Comparison of ENCODE assay signal across 15 cellular contexts in genomic region chr6:67594366-67594765, GRCh38.
DNase-seq lines count a peak whose midpoint lies in the region; TF ChIP-seq lines count a peak whose summit lies in the region.
"Had no signal": no experiment of that assay in that cellular context is flagged by ENCODE, and none has a peak within 500 bp of the region (broad histone marks: within the 10 kb centered on the region; RNA-seq: fewer than 3 reads in every experiment).

No MANE protein-coding gene starts in this region.

- H2AFZ ChIP-seq in SK-N-SH (ENCODE audit: low read depth): no peak overlapping the region

- H3K4me3 ChIP-seq in cardiac fibroblast (replicated peaks in 1 of 2; ENCODE audit: low read depth in 2 of 2, low read length in 2 of 2) (no peak overlapping the region), SK-N-SH (ENCODE audit: low read depth in 2 of 2, low read length in 1 of 2) (no peak overlapping the region)
- H3K4me3 ChIP-seq: BLaER1, HAP-1 had no signal

- no peak for TF ChIP-seq RAD21 in SK-N-SH (IDR thresholded peaks at IDR 0.05; ENCODE audit: low read length)

- CTCF ChIA-PET in SK-N-SH (lab: Yijun Ruan, JAX): interaction anchor here (0.6 kb wide), 1 partner anchor 1651 kb away, joined by 3 read pairs; no protein-coding TSS in a partner anchor
- CTCF ChIA-PET in Calu3 (lab: Charles Lee): no interaction called here

- no peak overlapping the region for H3K27ac Mint-ChIP-seq in Calu3 (ENCODE audit: unreplicated experiment)
- H3K27ac Mint-ChIP-seq: CD8-positive, alpha-beta memory T cell; IgD-negative memory B cell had no signal

- H3K9me3 Mint-ChIP-seq in Calu3 (ENCODE audit: low read depth, unreplicated experiment): peaks cover 2% of the 10 kb centered on the region

- no peaks in the 10 kb centered on the region for H3K4me1 ChIP-seq in SK-N-SH (ENCODE audit: control insufficient read depth in 1 of 2, insufficient read depth in 2 of 2, low read depth in 1 of 2, low read length in 1 of 2)
- H3K4me1 ChIP-seq: BLaER1, Caco-2, HAP-1 had no signal

- H3K36me3 Mint-ChIP-seq in Calu3 (ENCODE audit: insufficient read depth, unreplicated experiment): no peaks in the 10 kb centered on the region
- H3K36me3 Mint-ChIP-seq: CD8-positive, alpha-beta memory T cell; IgD-negative memory B cell had no signal

- DNase-seq in NCI-H1105 treated with DMSO at 0.1 percent for 48 hours (lab: John Stamatoyannopoulos, UW) (peak; percentile 6), NCI-H1105 (lab: John Stamatoyannopoulos, UW) (no peak), cardiac fibroblast (ENCODE audit: low read depth in 2 of 2) (peak; percentile 27 to 35), iris pigment epithelial cell (ENCODE audit: low read depth) (peak; percentile 41), occipital lobe (lab: John Stamatoyannopoulos, UW) (no peak), SK-N-SH (no peak), Calu3 (no peak)
- DNase-seq: Caco-2; CD8-positive, alpha-beta memory T cell; DMS 273 treated with DMSO at 0.1 percent for 48 hours; GOT3 had no signal

- no peak for TF ChIP-seq EP300 in SK-N-SH (IDR thresholded peaks at IDR 0.05; ENCODE audit: borderline replicate concordance in 1 of 2, low read depth in 1 of 2, low read length in 1 of 2)

- no peak for TF ChIP-seq CTCF in cardiac fibroblast (IDR thresholded peaks at IDR 0.05; ENCODE audit: low read depth, low read length)
- TF ChIP-seq CTCF in SK-N-SH (IDR thresholded peaks at IDR 0.05): no peak
- no peak for TF ChIP-seq CTCF in Calu3 (IDR thresholded peaks at IDR 0.05; ENCODE audit: unreplicated experiment)

- no peak overlapping the region for H3K9ac ChIP-seq in SK-N-SH
- H3K9ac ChIP-seq: BLaER1 had no signal

- H3K9me3 ChIP-seq in SK-N-SH: no peaks in the 10 kb centered on the region
- H3K9me3 ChIP-seq: BLaER1, Caco-2, HAP-1 had no signal

- H3K9me2 ChIP-seq in SK-N-SH: no peaks in the 10 kb centered on the region

- no peak overlapping the region for H3K27ac ChIP-seq in SK-N-SH (ENCODE audit: low read depth in 2 of 2, low read length in 1 of 2)
- H3K27ac ChIP-seq: 22Rv1, BLaER1 had no signal

- H3K27me3 ChIP-seq in SK-N-SH (ENCODE audit: insufficient read depth): no peaks in the 10 kb centered on the region
- H3K27me3 ChIP-seq: BLaER1 had no signal

- 65% methylated on average over 1 of the region's 1 CpG for WGBS in SK-N-SH (ENCODE audit: low lambda C conversion rate)

- H3K4me3 Mint-ChIP-seq in Calu3 (ENCODE audit: low read depth, unreplicated experiment): no peak overlapping the region
- H3K4me3 Mint-ChIP-seq: CD8-positive, alpha-beta memory T cell; IgD-negative memory B cell had no signal

- no peaks in the 10 kb centered on the region for H3K79me2 ChIP-seq in SK-N-SH (ENCODE audit: insufficient read depth)

- H3K27me3 Mint-ChIP-seq in Calu3 (ENCODE audit: unreplicated experiment): no peaks in the 10 kb centered on the region
- H3K27me3 Mint-ChIP-seq: CD8-positive, alpha-beta memory T cell; IgD-negative memory B cell had no signal

- no peaks in the 10 kb centered on the region for H3K4me1 Mint-ChIP-seq in Calu3 (ENCODE audit: low read depth, unreplicated experiment)
- H3K4me1 Mint-ChIP-seq: CD8-positive, alpha-beta memory T cell; IgD-negative memory B cell had no signal

- no peak overlapping the region for H3K4me2 ChIP-seq in SK-N-SH
- H3K4me2 ChIP-seq: BLaER1 had no signal

- POLR2A ChIA-PET in SK-N-SH (lab: Yijun Ruan, JAX): no interaction called here

- no peaks in the 10 kb centered on the region for H3K36me3 ChIP-seq in SK-N-SH (replicated peaks in 1 of 2; ENCODE audit: control insufficient read depth in 1 of 2, insufficient read depth in 2 of 2, low read length in 1 of 2)
- H3K36me3 ChIP-seq: BLaER1, HAP-1 had no signal

- no peaks in the 10 kb centered on the region for H4K20me1 ChIP-seq in SK-N-SH (ENCODE audit: insufficient read depth)
- H4K20me1 ChIP-seq: BLaER1 had no signal

- intact Hi-C loops in Calu3 (cut with micrococcal nuclease; ENCODE audit: unreplicated experiment): no loop called here

- no TSS peak for BruUV-seq in Calu3 (replicated peaks; lab: Mats Ljungman, UMichigan)

- no peaks in the 10 kb centered on the region for H3F3A ChIP-seq in SK-N-SH (replicated peaks; ENCODE audit: insufficient read depth)

TF ChIP-seq in SK-N-SH, 30 proteins besides CTCF, POLR2A, EP300 and RAD21:
- TF ChIP-seq MAX (IDR thresholded peaks at IDR 0.05; ENCODE audit: low read depth) (no peak), PBX3 (IDR thresholded peaks at IDR 0.05) (no peak), ELF1 (IDR thresholded peaks at IDR 0.05) (no peak), REST (IDR thresholded peaks at IDR 0.05; ENCODE audit: low read depth, low read length) (no peak), RXRA (IDR thresholded peaks at IDR 0.05; ENCODE audit: borderline replicate concordance, low read depth) (no peak), TAF1 (IDR thresholded peaks at IDR 0.05; ENCODE audit: borderline replicate concordance, low read depth, low read length) (no peak), MXI1 (IDR thresholded peaks at IDR 0.05; ENCODE audit: low read depth, low read length) (no peak), SIN3A (IDR thresholded peaks at IDR 0.05; ENCODE audit: borderline replicate concordance, low read depth, low read length) (no peak), USF1 (IDR thresholded peaks at IDR 0.05; ENCODE audit: borderline replicate concordance, low read depth) (no peak), RCOR1 (IDR thresholded peaks at IDR 0.05; ENCODE audit: low read length) (no peak), ZBTB33 (IDR thresholded peaks at IDR 0.05; ENCODE audit: borderline replicate concordance, low read depth) (no peak)

Comparison
In these comparisons a context has a peak if more than half of its experiments do, and no peak if none do; other contexts are left out.
1. DNase-seq: peak in NCI-H1105 treated with DMSO at 0.1 percent for 48 hours (single experiment), cardiac fibroblast (2 of 2) and iris pigment epithelial cell (single experiment); none in NCI-H1105 (single experiment), occipital lobe (single experiment), SK-N-SH (single experiment) and Calu3 (single experiment).